ENCODE assay signal across 1 cellular context in the genomic region with DNA sequence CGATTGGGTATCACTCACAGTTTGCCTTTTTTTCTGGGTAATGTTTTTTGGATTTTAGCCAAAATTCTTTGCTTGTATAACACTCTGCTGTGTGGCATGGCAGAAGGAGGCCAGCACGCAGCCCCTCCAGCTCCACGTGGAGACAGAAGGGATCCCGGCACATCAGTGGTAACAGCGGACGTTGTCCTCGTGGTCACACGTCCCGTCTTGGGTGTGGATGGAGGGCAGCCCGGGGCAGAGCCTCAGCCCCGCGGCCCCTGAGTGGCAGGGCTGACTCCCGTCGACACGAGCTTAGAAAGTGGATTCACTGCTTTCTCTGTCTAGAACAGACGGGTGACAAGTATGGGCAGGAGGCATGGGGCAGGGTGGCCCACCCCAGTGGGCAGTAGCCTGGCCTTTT.
TF ChIP-seq lines count a peak whose summit lies in the region.

No MANE protein-coding gene starts in this region.

TF ChIP-seq in GM23338, 12 proteins besides CTCF, POLR2A, EP300 and RAD21 (continued from another document):
- TF ChIP-seq, protein P1, sequence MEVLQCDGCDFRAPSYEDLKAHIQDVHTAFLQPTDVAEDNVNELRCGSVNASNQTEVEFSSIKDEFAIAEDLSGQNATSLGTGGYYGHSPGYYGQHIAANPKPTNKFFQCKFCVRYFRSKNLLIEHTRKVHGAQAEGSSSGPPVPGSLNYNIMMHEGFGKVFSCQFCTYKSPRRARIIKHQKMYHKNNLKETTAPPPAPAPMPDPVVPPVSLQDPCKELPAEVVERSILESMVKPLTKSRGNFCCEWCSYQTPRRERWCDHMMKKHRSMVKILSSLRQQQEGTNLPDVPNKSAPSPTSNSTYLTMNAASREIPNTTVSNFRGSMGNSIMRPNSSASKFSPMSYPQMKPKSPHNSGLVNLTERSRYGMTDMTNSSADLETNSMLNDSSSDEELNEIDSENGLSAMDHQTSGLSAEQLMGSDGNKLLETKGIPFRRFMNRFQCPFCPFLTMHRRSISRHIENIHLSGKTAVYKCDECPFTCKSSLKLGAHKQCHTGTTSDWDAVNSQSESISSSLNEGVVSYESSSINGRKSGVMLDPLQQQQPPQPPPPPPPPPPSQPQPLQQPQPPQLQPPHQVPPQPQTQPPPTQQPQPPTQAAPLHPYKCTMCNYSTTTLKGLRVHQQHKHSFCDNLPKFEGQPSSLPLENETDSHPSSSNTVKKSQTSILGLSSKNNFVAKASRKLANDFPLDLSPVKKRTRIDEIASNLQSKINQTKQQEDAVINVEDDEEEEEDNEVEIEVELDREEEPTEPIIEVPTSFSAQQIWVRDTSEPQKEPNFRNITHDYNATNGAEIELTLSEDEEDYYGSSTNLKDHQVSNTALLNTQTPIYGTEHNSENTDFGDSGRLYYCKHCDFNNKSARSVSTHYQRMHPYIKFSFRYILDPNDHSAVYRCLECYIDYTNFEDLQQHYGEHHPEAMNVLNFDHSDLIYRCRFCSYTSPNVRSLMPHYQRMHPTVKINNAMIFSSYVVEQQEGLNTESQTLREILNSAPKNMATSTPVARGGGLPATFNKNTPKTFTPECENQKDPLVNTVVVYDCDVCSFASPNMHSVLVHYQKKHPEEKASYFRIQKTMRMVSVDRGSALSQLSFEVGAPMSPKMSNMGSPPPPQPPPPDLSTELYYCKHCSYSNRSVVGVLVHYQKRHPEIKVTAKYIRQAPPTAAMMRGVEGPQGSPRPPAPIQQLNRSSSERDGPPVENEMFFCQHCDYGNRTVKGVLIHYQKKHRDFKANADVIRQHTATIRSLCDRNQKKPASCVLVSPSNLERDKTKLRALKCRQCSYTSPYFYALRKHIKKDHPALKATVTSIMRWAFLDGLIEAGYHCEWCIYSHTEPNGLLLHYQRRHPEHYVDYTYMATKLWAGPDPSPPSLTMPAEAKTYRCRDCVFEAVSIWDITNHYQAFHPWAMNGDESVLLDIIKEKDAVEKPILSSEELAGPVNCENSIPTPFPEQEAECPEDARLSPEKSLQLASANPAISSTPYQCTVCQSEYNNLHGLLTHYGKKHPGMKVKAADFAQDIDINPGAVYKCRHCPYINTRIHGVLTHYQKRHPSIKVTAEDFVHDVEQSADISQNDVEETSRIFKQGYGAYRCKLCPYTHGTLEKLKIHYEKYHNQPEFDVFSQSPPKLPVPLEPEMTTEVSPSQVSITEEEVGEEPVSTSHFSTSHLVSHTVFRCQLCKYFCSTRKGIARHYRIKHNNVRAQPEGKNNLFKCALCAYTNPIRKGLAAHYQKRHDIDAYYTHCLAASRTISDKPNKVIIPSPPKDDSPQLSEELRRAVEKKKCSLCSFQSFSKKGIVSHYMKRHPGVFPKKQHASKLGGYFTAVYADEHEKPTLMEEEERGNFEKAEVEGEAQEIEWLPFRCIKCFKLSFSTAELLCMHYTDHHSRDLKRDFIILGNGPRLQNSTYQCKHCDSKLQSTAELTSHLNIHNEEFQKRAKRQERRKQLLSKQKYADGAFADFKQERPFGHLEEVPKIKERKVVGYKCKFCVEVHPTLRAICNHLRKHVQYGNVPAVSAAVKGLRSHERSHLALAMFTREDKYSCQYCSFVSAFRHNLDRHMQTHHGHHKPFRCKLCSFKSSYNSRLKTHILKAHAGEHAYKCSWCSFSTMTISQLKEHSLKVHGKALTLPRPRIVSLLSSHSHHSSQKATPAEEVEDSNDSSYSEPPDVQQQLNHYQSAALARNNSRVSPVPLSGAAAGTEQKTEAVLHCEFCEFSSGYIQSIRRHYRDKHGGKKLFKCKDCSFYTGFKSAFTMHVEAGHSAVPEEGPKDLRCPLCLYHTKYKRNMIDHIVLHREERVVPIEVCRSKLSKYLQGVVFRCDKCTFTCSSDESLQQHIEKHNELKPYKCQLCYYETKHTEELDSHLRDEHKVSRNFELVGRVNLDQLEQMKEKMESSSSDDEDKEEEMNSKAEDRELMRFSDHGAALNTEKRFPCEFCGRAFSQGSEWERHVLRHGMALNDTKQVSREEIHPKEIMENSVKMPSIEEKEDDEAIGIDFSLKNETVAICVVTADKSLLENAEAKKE (CRISPR knock-in tag; IDR thresholded peaks at IDR 0.05), result no peak
- TF ChIP-seq, protein P2, sequence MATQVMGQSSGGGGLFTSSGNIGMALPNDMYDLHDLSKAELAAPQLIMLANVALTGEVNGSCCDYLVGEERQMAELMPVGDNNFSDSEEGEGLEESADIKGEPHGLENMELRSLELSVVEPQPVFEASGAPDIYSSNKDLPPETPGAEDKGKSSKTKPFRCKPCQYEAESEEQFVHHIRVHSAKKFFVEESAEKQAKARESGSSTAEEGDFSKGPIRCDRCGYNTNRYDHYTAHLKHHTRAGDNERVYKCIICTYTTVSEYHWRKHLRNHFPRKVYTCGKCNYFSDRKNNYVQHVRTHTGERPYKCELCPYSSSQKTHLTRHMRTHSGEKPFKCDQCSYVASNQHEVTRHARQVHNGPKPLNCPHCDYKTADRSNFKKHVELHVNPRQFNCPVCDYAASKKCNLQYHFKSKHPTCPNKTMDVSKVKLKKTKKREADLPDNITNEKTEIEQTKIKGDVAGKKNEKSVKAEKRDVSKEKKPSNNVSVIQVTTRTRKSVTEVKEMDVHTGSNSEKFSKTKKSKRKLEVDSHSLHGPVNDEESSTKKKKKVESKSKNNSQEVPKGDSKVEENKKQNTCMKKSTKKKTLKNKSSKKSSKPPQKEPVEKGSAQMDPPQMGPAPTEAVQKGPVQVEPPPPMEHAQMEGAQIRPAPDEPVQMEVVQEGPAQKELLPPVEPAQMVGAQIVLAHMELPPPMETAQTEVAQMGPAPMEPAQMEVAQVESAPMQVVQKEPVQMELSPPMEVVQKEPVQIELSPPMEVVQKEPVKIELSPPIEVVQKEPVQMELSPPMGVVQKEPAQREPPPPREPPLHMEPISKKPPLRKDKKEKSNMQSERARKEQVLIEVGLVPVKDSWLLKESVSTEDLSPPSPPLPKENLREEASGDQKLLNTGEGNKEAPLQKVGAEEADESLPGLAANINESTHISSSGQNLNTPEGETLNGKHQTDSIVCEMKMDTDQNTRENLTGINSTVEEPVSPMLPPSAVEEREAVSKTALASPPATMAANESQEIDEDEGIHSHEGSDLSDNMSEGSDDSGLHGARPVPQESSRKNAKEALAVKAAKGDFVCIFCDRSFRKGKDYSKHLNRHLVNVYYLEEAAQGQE (IDR thresholded peaks at IDR 0.05; ENCODE audit: unreplicated experiment), result no peak
- no peak for TF ChIP-seq ZNF331 (CRISPR knock-in tag; IDR thresholded peaks at IDR 0.05; ENCODE audit: low read depth)
- TF ChIP-seq STAT1 (IDR thresholded peaks at IDR 0.05; ENCODE audit: unreplicated experiment), result no peak
- no peak for TF ChIP-seq JUNB (IDR thresholded peaks at IDR 0.05; ENCODE audit: unreplicated experiment)
- no peak for TF ChIP-seq EZH2phosphoT487 (IDR thresholded peaks at IDR 0.05; ENCODE audit: unreplicated experiment)
